ENCODE assay signal across 10 cellular contexts in genomic region chr1:208333676-208334075, GRCh38.
"Had no signal": no experiment of that assay in that cellular context is flagged by ENCODE, and none has a peak within 500 bp of the region (broad histone marks: within the 10 kb centered on the region; RNA-seq: fewer than 3 reads in every experiment).

No MANE protein-coding gene starts in this region.

- H3K4me1 Mint-ChIP-seq: IgD-negative memory B cell had no signal

- H3K4me3 Mint-ChIP-seq: HFFc6, IgD-negative memory B cell had no signal

- H3K9me3 Mint-ChIP-seq: HFFc6, IgD-negative memory B cell had no signal

- ATAC-seq: HCT116, HepG2 had no signal

- H3K36me3 ChIP-seq: HAP-1 had no signal

- H3K27ac ChIP-seq: GM23248, HL-60 had no signal

- H3K36me3 Mint-ChIP-seq: IgD-negative memory B cell had no signal

- DNase-seq: GM23248, GOT3, H7, HFFc6, KBM-7 had no signal

- H3K27ac Mint-ChIP-seq: HFFc6, IgD-negative memory B cell had no signal

- H3K4me1 ChIP-seq: HAP-1 had no signal

- H3K4me3 ChIP-seq: GM23248, HAP-1 had no signal

- H3K9me3 ChIP-seq: HAP-1 had no signal
